Comparison of ENCODE assay signal across 8 cellular contexts in genomic region chr1:174690266-174690665, GRCh38.
"Had no signal": no experiment of that assay in that cellular context is flagged by ENCODE, and none has a peak within 500 bp of the region (broad histone marks: within the 10 kb centered on the region; RNA-seq: fewer than 3 reads in every experiment).

No MANE protein-coding gene starts in this region.

- FAIRE-seq: H1, H54 had no signal

- H3K4me3 Mint-ChIP-seq: GM23338, H9, IgD-negative memory B cell had no signal

- H3K9me3 Mint-ChIP-seq: GM23338, H9 had no signal

- H3K27ac Mint-ChIP-seq: GM23338, IgD-negative memory B cell had no signal

- H3K4me2 ChIP-seq: GM23338 had no signal

- DNase-seq: H9, HCEC 1CT, KG1 had no signal

- H3K27me3 Mint-ChIP-seq: IgD-negative memory B cell had no signal

- H2AFZ ChIP-seq: GM23338 had no signal

- ATAC-seq: GM23338 had no signal

- H3K4me3 ChIP-seq: GM23338 had no signal

- H3K27ac ChIP-seq: HL-60 had no signal
